ENCODE assay signal across 10 cellular contexts in genomic region chr12:104057771-104058197, GRCh38. TPM values are rescaled to one million over a fixed set of nuclear protein-coding genes. Genes with fewer than 3 reads are reported as not detected.
DNase-seq lines count a peak whose midpoint lies in the region; ATAC-seq and TF ChIP-seq lines count a peak whose summit lies in the region.
"Had no signal": no experiment of that assay in that cellular context is flagged by ENCODE, and none has a peak within 500 bp of the region (broad histone marks: within the 10 kb centered on the region; RNA-seq: fewer than 3 reads in every experiment).

No MANE protein-coding gene starts in this region.

- no peaks in the 10 kb centered on the region for H3K36me3 ChIP-seq in Loucy (ENCODE audit: insufficient read depth, low read length)
- H3K36me3 ChIP-seq: neutrophil had no signal

- peaks cover 30% of the 10 kb centered on the region for H3K27me3 Mint-ChIP-seq in brain
- H3K27me3 Mint-ChIP-seq in nephron (ENCODE audit: low read depth) = peaks cover 5% of the 10 kb centered on the region

- H3K9me2 ChIP-seq in Loucy (replicated peaks; ENCODE audit: low read depth, low read length) = no peaks in the 10 kb centered on the region

- H3K9ac ChIP-seq in Loucy (ENCODE audit: low read depth, low read length, poor library complexity, severe bottlenecking) = no peak overlapping the region

- no peak overlapping the region for H3K4me3 ChIP-seq in Loucy (ENCODE audit: low read length, poor library complexity, severe bottlenecking)

- DNase-seq in NCI-H2029 treated with DMSO at 0.1 percent for 48 hours (lab: John Stamatoyannopoulos, UW) (peak; percentile 11), NCI-H2029 (lab: John Stamatoyannopoulos, UW) (no peak), MV-4-11 (lab: John Stamatoyannopoulos, UW) (no peak)

- TF ChIP-seq CTCF in Loucy (conservative IDR thresholded peaks at IDR 0.05; ENCODE audit: low read length) = peak; percentile 88
- TF ChIP-seq CTCF in brain (conservative IDR thresholded peaks at IDR 0.05) = peak; percentile 51 to 62
- TF ChIP-seq CTCF in nephron (IDR thresholded peaks at IDR 0.05; ENCODE audit: unreplicated experiment in 3 of 3) = peak; percentile 15 to 53 (median 41)

- no peaks in the 10 kb centered on the region for H3K27me3 ChIP-seq in Loucy (ENCODE audit: insufficient read depth, low read length, poor library complexity, severe bottlenecking)

- H2AFZ ChIP-seq in Loucy (ENCODE audit: low read length) = no peak overlapping the region

- H3K9me3 ChIP-seq in Loucy (ENCODE audit: insufficient read depth, low read depth, low read length) = no peaks in the 10 kb centered on the region
- H3K9me3 ChIP-seq: neutrophil had no signal

- no peak overlapping the region for H3K4me2 ChIP-seq in Loucy (ENCODE audit: low read depth, low read length, poor library complexity, severe bottlenecking)

- H3K4me3 Mint-ChIP-seq in brain (no peak overlapping the region), nephron (no peak overlapping the region)
- H3K4me3 Mint-ChIP-seq: CD4-positive, CD25-positive, alpha-beta regulatory T cell had no signal

- ATAC-seq in GM21360 (IDR thresholded peaks at IDR 0.05; ENCODE audit: unreplicated experiment) = no peak
- ATAC-seq in HG02870 (IDR thresholded peaks at IDR 0.05; ENCODE audit: unreplicated experiment) = no peak

- H3K27ac Mint-ChIP-seq in brain = peak overlapping the region in 1 of 5 experiments; percentile 63
- no peak overlapping the region for H3K27ac Mint-ChIP-seq in nephron
- H3K27ac Mint-ChIP-seq: CD4-positive, CD25-positive, alpha-beta regulatory T cell had no signal

- peaks cover 5 to 15% (median 8%) of the 10 kb centered on the region in 5 experiments for H3K9me3 Mint-ChIP-seq in brain
- peaks cover 7% of the 10 kb centered on the region for H3K9me3 Mint-ChIP-seq in nephron

- no peaks in the 10 kb centered on the region for H3K4me1 ChIP-seq in Loucy (ENCODE audit: insufficient read depth, low read length, poor library complexity, severe bottlenecking)

- no peaks in the 10 kb centered on the region for H3F3A ChIP-seq in Loucy (ENCODE audit: low read depth)

- H3K79me2 ChIP-seq in Loucy (ENCODE audit: insufficient read depth, low read length) = no peaks in the 10 kb centered on the region

- H4K20me1 ChIP-seq in Loucy (ENCODE audit: insufficient read depth, low read length, poor library complexity, severe bottlenecking) = no peaks in the 10 kb centered on the region

- H3K36me3 Mint-ChIP-seq in brain = peaks cover 9% of the 10 kb centered on the region
- H3K36me3 Mint-ChIP-seq in nephron (ENCODE audit: low read depth) = peaks cover 3% of the 10 kb centered on the region
- H3K36me3 Mint-ChIP-seq: CD4-positive, CD25-positive, alpha-beta regulatory T cell had no signal

- H3K4me1 Mint-ChIP-seq in brain = peaks cover 16% of the 10 kb centered on the region
- H3K4me1 Mint-ChIP-seq in nephron = peaks cover 15% of the 10 kb centered on the region
- H3K4me1 Mint-ChIP-seq: CD4-positive, CD25-positive, alpha-beta regulatory T cell had no signal

RNA-seq across cellular contexts. Expression of gene HCFC2, which starts 6.5 kb away (rescaled TPM):
- polyA plus RNA-seq in brain (ENCODE audit: insufficient read depth, low read depth, low replicate concordance) = 2.9 TPM

RNA-seq across cellular contexts. Expression of gene GLT8D2, which starts 7.8 kb away (rescaled TPM):
- 0.95 TPM for polyA plus RNA-seq in brain (ENCODE audit: insufficient read depth, low read depth, low replicate concordance)
- polyA plus RNA-seq: CD4-positive, CD25-positive, alpha-beta regulatory T cell had no signal
